In genomic region chr12:19005257-19005801, GRCh38 we compare ENCODE assay signal across 19 cellular contexts.
"Had no signal": no experiment of that assay in that cellular context is flagged by ENCODE, and none has a peak within 500 bp of the region (broad histone marks: within the 10 kb centered on the region; RNA-seq: fewer than 3 reads in every experiment).

No MANE protein-coding gene starts in this region.

- H3K4me1 ChIP-seq: breast epithelium, foreskin keratinocyte, pancreas, spleen, tibial nerve had no signal

- ATAC-seq: activated CD8-positive, alpha-beta T cell treated with anti-CD3 and anti-CD28 coated beads for 36 hours; activated naive CD4-positive, alpha-beta T cell treated with anti-CD3 and anti-CD28 coated beads, Interleukin-2, amount 50 U/mL, for 72 hours; activated T-cell treated with anti-CD3 and anti-CD28 coated beads, Interleukin-2, amount 50 U/mL, for 72 hours; foreskin keratinocyte; left ventricle myocardium superior; pancreas; right cardiac atrium had no signal

- H3K9me3 ChIP-seq: breast epithelium, esophagus muscularis mucosa, pancreas, spleen, tibial nerve had no signal

- H3K4me3 ChIP-seq: breast epithelium, esophagus muscularis mucosa, pancreas, spleen, tibial nerve had no signal

- H3K36me3 ChIP-seq: breast epithelium, esophagus muscularis mucosa, pancreas, spleen, tibial nerve had no signal

- H3K27me3 ChIP-seq: breast epithelium, esophagus muscularis mucosa, foreskin keratinocyte, pancreas, spleen, tibial nerve had no signal

- DNase-seq: activated B cell treated with CpG ODN at 0.5 μM for 24 hours; activated CD4-positive, alpha-beta T cell treated with anti-CD3 and anti-CD28 coated beads, Interleukin-2, amount 50 U/mL, for 1 hour; activated CD8-positive, alpha-beta T cell treated with anti-CD3 and anti-CD28 coated beads for 36 hours; activated naive CD4-positive, alpha-beta T cell; activated T-cell treated with anti-CD3 and anti-CD28 coated beads, Interleukin-2, amount 50 U/mL, for 72 hours; central memory CD4-positive, alpha-beta T cell; foreskin keratinocyte; islet precursor cell; left ventricle myocardium superior; nephron progenitor cell; pancreas; right cardiac atrium; spleen; stimulated activated naive CD4-positive, alpha-beta T cell; T-helper 2 cell had no signal

- H3K27ac ChIP-seq: breast epithelium, esophagus muscularis mucosa, foreskin keratinocyte, pancreas, spleen, tibial nerve had no signal
